Comparison of ENCODE assay signal across 33 cellular contexts in genomic region chr6:106611030-106611429, GRCh38. TPM values are rescaled to one million over a fixed set of nuclear protein-coding genes. Genes with fewer than 3 reads are reported as not detected.
A peak's percentile ranks its signal among the peaks of the same experiment; 100 is the strongest.
DNase-seq lines count a peak whose midpoint lies in the region; ATAC-seq and TF ChIP-seq lines count a peak whose summit lies in the region.
"Had no signal": no experiment of that assay in that cellular context is flagged by ENCODE, and none has a peak within 500 bp of the region (broad histone marks: within the 10 kb centered on the region; RNA-seq: fewer than 3 reads in every experiment).

No MANE protein-coding gene starts in this region.

- in situ Hi-C loops in HAP-1 (cut with MboI; ENCODE audit: low sequenced_read_pairs) = no loop called here

- H3K9me3 ChIP-seq in Karpas-422 (ENCODE audit: low read length) = no peaks in the 10 kb centered on the region
- H3K9me3 ChIP-seq in OCI-LY1 (ENCODE audit: low read length) = no peaks in the 10 kb centered on the region
- H3K9me3 ChIP-seq in OCI-LY7 (ENCODE audit: low read length) = peaks cover 14% of the 10 kb centered on the region; the same call in 1 of the 2 replicates
- H3K9me3 ChIP-seq in psoas muscle = no peaks in the 10 kb centered on the region
- no peaks in the 10 kb centered on the region for H3K9me3 ChIP-seq in HAP-1
- H3K9me3 ChIP-seq: A549, BE2C, Caco-2 had no signal

- 51 to 66% (median 59%) methylated on average over 2 of the region's 2 CpGs for WGBS in psoas muscle, 3 donors

- H3K9me2 ChIP-seq in Karpas-422 (replicated peaks; ENCODE audit: insufficient read depth, low read length) = no peaks in the 10 kb centered on the region
- H3K9me2 ChIP-seq in OCI-LY1 (ENCODE audit: low read depth, low read length) = no peaks in the 10 kb centered on the region
- no peaks in the 10 kb centered on the region for H3K9me2 ChIP-seq in OCI-LY7 (ENCODE audit: insufficient read depth, low read length)

- H3F3A ChIP-seq in OCI-LY1 (ENCODE audit: insufficient read depth, low read length) = no peaks in the 10 kb centered on the region

- H3K9ac ChIP-seq in Karpas-422 (ENCODE audit: low read length) = no peak overlapping the region
- H3K9ac ChIP-seq in OCI-LY1 (ENCODE audit: low read length) = peak overlapping the region; percentile 11; the same call in 1 of the 2 replicates
- H3K9ac ChIP-seq: BLaER1; BLaER1 treated with 17β-estradiol and CSF1 and Interleukin-3, amounts not matched to agents 10 nM and 100 nM had no signal

- no peak for DNase-seq in Karpas-422
- no peak for DNase-seq in OCI-LY7 (ENCODE audit: low spot score)
- DNase-seq in psoas muscle = no peak
- DNase-seq in substantia nigra (lab: John Stamatoyannopoulos, UW) = no peak
- DNase-seq in Right ventricle myocardium superior = no peak
- no peak for DNase-seq in HAP-1 (ENCODE audit: low spot score in 2 of 2)
- no peak for DNase-seq in caudate nucleus (lab: John Stamatoyannopoulos, UW)
- DNase-seq: 8988T; ACHN; AML-193; BE2C; C1 segment of cervical spinal cord; Caco-2; Calu3; CD4-positive, alpha-beta memory T cell; CD4-positive, alpha-beta T cell; CD4-positive, CD25-positive, alpha-beta regulatory T cell; CD8-positive, alpha-beta memory T cell; CD8-positive, alpha-beta T cell; COR-L47; DMS 273 treated with DMSO at 0.1 percent for 48 hours; DMS153; DMS53; DMS79; DMS79 treated with DMSO at 0.1 percent for 48 hours; DND-41; EL had no signal

- H2AFZ ChIP-seq in Karpas-422 (ENCODE audit: low read length) (no peak overlapping the region), OCI-LY1 (ENCODE audit: low read length) (no peak overlapping the region), OCI-LY7 (ENCODE audit: low read length) (no peak overlapping the region)

- H3K27me3 ChIP-seq in Karpas-422 (ENCODE audit: low read length) (no peaks in the 10 kb centered on the region), OCI-LY1 (ENCODE audit: insufficient read depth, low read length) (no peaks in the 10 kb centered on the region), psoas muscle (ENCODE audit: insufficient read depth in 3 of 3, low read length in 2 of 3) (no peaks in the 10 kb centered on the region), HAP-1 (ENCODE audit: low read depth) (no peaks in the 10 kb centered on the region)
- H3K27me3 ChIP-seq: BE2C; BLaER1; BLaER1 treated with 17β-estradiol and CSF1 and Interleukin-3, amounts not matched to agents 10 nM and 100 nM had no signal

- ATAC-seq in psoas muscle = peak; percentile 47 to 86 (median 76)
- no peak for ATAC-seq in Right ventricle myocardium superior (ENCODE audit: poor library complexity)
- ATAC-seq: A549; CD8-positive, alpha-beta T cell had no signal

- peaks cover 73% of the 10 kb centered on the region for H3K4me1 ChIP-seq in Karpas-422 (ENCODE audit: low read length)
- peaks cover 70% of the 10 kb centered on the region for H3K4me1 ChIP-seq in OCI-LY1 (ENCODE audit: insufficient read depth, low read length, severe bottlenecking)
- H3K4me1 ChIP-seq in OCI-LY7 (ENCODE audit: insufficient read depth, low read length, poor library complexity, severe bottlenecking) = peaks cover 74% of the 10 kb centered on the region
- H3K4me1 ChIP-seq in psoas muscle = peaks cover 10% of the 10 kb centered on the region
- H3K4me1 ChIP-seq in HAP-1 = peaks cover 19% of the 10 kb centered on the region
- H3K4me1 ChIP-seq: A549, BE2C, Caco-2 had no signal

- intact Hi-C loops in OCI-LY7 (cut with micrococcal nuclease; ENCODE audit: unreplicated experiment) (loop anchor here (2.0 to 5.0 kb wide), 2 partner anchors 16 to 56 kb away; no protein-coding TSS in a partner anchor), psoas muscle (cut with DNase I) (no loop called here), Right ventricle myocardium superior (cut with DNase I) (no loop called here)

- peaks cover 24% of the 10 kb centered on the region for H3K79me2 ChIP-seq in Karpas-422 (ENCODE audit: low read length)
- H3K79me2 ChIP-seq in OCI-LY1 (ENCODE audit: insufficient read depth, low read length) = no peaks in the 10 kb centered on the region
- peaks cover 48% of the 10 kb centered on the region; the same call in 1 of the 2 replicates for H3K79me2 ChIP-seq in OCI-LY7 (ENCODE audit: insufficient read depth, low read depth, low read length)

- H3K27ac ChIP-seq in Karpas-422 (ENCODE audit: low read length) (peak overlapping the region; percentile 68), OCI-LY1 (ENCODE audit: low read depth, low read length, poor library complexity, severe bottlenecking) (peak overlapping the region; percentile 71), OCI-LY7 (ENCODE audit: low read depth, low read length, poor library complexity, severe bottlenecking) (peak overlapping the region; percentile 39), psoas muscle (no peak overlapping the region), substantia nigra (ENCODE audit: low read depth, low read length, poor library complexity, severe bottlenecking) (no peak overlapping the region), caudate nucleus (ENCODE audit: low read depth, low read length) (no peak overlapping the region)
- H3K27ac ChIP-seq: 22Rv1; A549; BLaER1; BLaER1 treated with 17β-estradiol and CSF1 and Interleukin-3, amounts not matched to agents 10 nM and 100 nM; C4-2B had no signal

- peaks cover 31% of the 10 kb centered on the region; the same call in 1 of the 2 replicates for H3K36me3 ChIP-seq in Karpas-422 (ENCODE audit: insufficient read depth, low read length)
- H3K36me3 ChIP-seq in OCI-LY1 (ENCODE audit: insufficient read depth, low read length) = peaks cover 47% of the 10 kb centered on the region
- H3K36me3 ChIP-seq in OCI-LY7 (ENCODE audit: insufficient read depth, low read length) = peaks cover 92% of the 10 kb centered on the region
- H3K36me3 ChIP-seq in psoas muscle (ENCODE audit: insufficient read depth in 1 of 2, low read depth in 1 of 2) = peaks cover 2 to 9% of the 10 kb centered on the region in 2 donors
- H3K36me3 ChIP-seq in HAP-1 (replicated peaks) = peaks cover 3% of the 10 kb centered on the region; the same call in 1 of the 2 replicates
- H3K36me3 ChIP-seq: BE2C had no signal

- peak overlapping the region; percentile 11 for H3K4me2 ChIP-seq in Karpas-422 (ENCODE audit: low read depth, low read length, poor library complexity, severe bottlenecking)
- peak overlapping the region; percentile 32 for H3K4me2 ChIP-seq in OCI-LY1 (ENCODE audit: low read length)
- peak overlapping the region; percentile 22; the same call in 1 of the 2 replicates for H3K4me2 ChIP-seq in OCI-LY7 (ENCODE audit: low read length)
- H3K4me2 ChIP-seq: A549; BLaER1; BLaER1 treated with 17β-estradiol and CSF1 and Interleukin-3, amounts not matched to agents 10 nM and 100 nM had no signal

- POLR2A ChIA-PET in OCI-LY7 (lab: Charles Lee) = interaction anchor here (0.8 to 14.6 kb wide), 7 partner anchors 11 to 363 kb away, joined by 3 to 295 read pairs (median 3); partner anchors contain the start of genes CD24, QRSL1 and RTN4IP1

- BruUV-seq in OCI-LY7 (replicated peaks; lab: Mats Ljungman, UMichigan) = no TSS peak

- H3K4me3 ChIP-seq in Karpas-422 (ENCODE audit: low read length) (no peak overlapping the region), OCI-LY1 (ENCODE audit: low read depth, low read length, poor library complexity, severe bottlenecking) (no peak overlapping the region), OCI-LY7 (ENCODE audit: low read depth, low read length, poor library complexity, severe bottlenecking) (no peak overlapping the region), psoas muscle (no peak overlapping the region), HAP-1 (no peak overlapping the region)
- H3K4me3 ChIP-seq: A549; BLaER1; BLaER1 treated with 17β-estradiol and CSF1 and Interleukin-3, amounts not matched to agents 10 nM and 100 nM had no signal

- no peaks in the 10 kb centered on the region for H4K20me1 ChIP-seq in Karpas-422 (ENCODE audit: insufficient read depth, low read depth, low read length)
- H4K20me1 ChIP-seq in OCI-LY1 (ENCODE audit: insufficient read depth, low read length) = no peaks in the 10 kb centered on the region
- no peaks in the 10 kb centered on the region for H4K20me1 ChIP-seq in OCI-LY7 (ENCODE audit: insufficient read depth, low read length)
- H4K20me1 ChIP-seq: BLaER1; BLaER1 treated with 17β-estradiol and CSF1 and Interleukin-3, amounts not matched to agents 10 nM and 100 nM had no signal

- TF ChIP-seq CTCF in OCI-LY1 (IDR thresholded peaks at IDR 0.05; ENCODE audit: low read length) = no peak
- no peak for TF ChIP-seq CTCF in OCI-LY7 (conservative IDR thresholded peaks at IDR 0.05; ENCODE audit: low read length)
- TF ChIP-seq CTCF in psoas muscle (IDR thresholded peaks at IDR 0.05) = no peak

- CTCF ChIA-PET in OCI-LY7 (lab: Charles Lee; ENCODE audit: unreplicated experiment) = no interaction called here

RNA-seq across cellular contexts. Expression of gene RTN4IP1, which starts 18.3 kb away (rescaled TPM):
- 14.3 and 17.1 TPM in 2 replicates for total RNA-seq in Karpas-422 (2014; rRNA removed; shearing (Covaris generic); ENCODE audit: low replicate concordance)
- total RNA-seq in OCI-LY7 (2014; rRNA removed; shearing (Covaris generic)) = 25.2 TPM in 2 replicates
- 51.4 and 58.1 TPM in 2 replicates for total RNA-seq in OCI-LY7 (2022)
- 10 to 100 TPM; 10.0 to 14.4 (median 11.5) TPM for total RNA-seq in psoas muscle
- 10 to 100 TPM; 10.5 to 25.6 (median 18.4) TPM for polyA plus RNA-seq in psoas muscle
- 20.4 TPM for total RNA-seq in Right ventricle myocardium superior

RNA-seq across cellular contexts. Expression of gene QRSL1, which starts 18.3 kb away (rescaled TPM):
- 48.1 and 61.4 TPM in 2 replicates for total RNA-seq in Karpas-422 (2014; rRNA removed; shearing (Covaris generic); ENCODE audit: low replicate concordance)
- total RNA-seq in OCI-LY7 (2014; rRNA removed; shearing (Covaris generic)) = 63.9 and 65.7 TPM in 2 replicates
- total RNA-seq in OCI-LY7 (2022) (71.8 and 77.9 TPM in 2 replicates), psoas muscle (10 to 100 TPM; 14.8 to 23.6 (median 19.7) TPM), Right ventricle myocardium superior (21.4 TPM)
- 10 to 100 TPM; 17.1 to 27.2 (median 20.2) TPM for polyA plus RNA-seq in psoas muscle

Comparison
In these comparisons a context has a peak if more than half of its experiments do, and no peak if none do; other contexts are left out.
1. H3K27ac ChIP-seq: peak in Karpas-422 (single experiment), OCI-LY1 (single experiment) and OCI-LY7 (single experiment); none in psoas muscle (single experiment), substantia nigra (single experiment) and caudate nucleus (single experiment).
2. Peak in every context shown above with its lines, with median percentiles within 50 percentile points of each other: H3K4me2 ChIP-seq.